12 cellular contexts compared by ENCODE assay signal in genomic region chr5:111472579-111472978, GRCh38. TPM values are rescaled to one million over a fixed set of nuclear protein-coding genes. Genes with fewer than 3 reads are reported as not detected.
A peak's percentile ranks its signal among the peaks of the same experiment; 100 is the strongest.
DNase-seq lines count a peak whose midpoint lies in the region; ATAC-seq lines count a peak whose summit lies in the region.
"Had no signal": no experiment of that assay in that cellular context is flagged by ENCODE, and none has a peak within 500 bp of the region (broad histone marks: within the 10 kb centered on the region; RNA-seq: fewer than 3 reads in every experiment).

No MANE protein-coding gene starts in this region.

- ATAC-seq in CD4-positive, CD25-positive, alpha-beta regulatory T cell (ENCODE audit: low read depth in 2 of 2): peak in 1 of 2 donors; percentile 31
- ATAC-seq in GM19043 (IDR thresholded peaks at IDR 0.05; ENCODE audit: low read depth, unreplicated experiment) (peak; percentile 67), HG03442 (IDR thresholded peaks at IDR 0.05; ENCODE audit: unreplicated experiment) (peak; percentile 67)
- ATAC-seq: GM23338; stimulated activated naive CD8-positive, alpha-beta T cell treated with anti-CD3 and anti-CD28 coated beads, Interleukin-15, amount 100 ng/mL, for 72 hours had no signal

- DNase-seq in CD4-positive, CD25-positive, alpha-beta regulatory T cell: no peak
- DNase-seq in activated T-helper 2 cell treated with anti-CD3 and anti-CD28 coated beads, Interferon-gamma antibody, Interleukin-2, Interleukin-4, amounts not matched to agents 10 μg/mL and 5 μg/mL and 100 μg/mL, durations not matched to agents 14 hours and 24 hours and 36 hours (ENCODE audit: low spot score): no peak
- no peak for DNase-seq in G401 (ENCODE audit: low spot score)
- DNase-seq in stimulated activated CD4-positive, alpha-beta T cell treated with anti-CD3 and anti-CD28 coated beads, Interleukin-2, amount 100 ng/mL, for 48 hours: no peak
- DNase-seq in stimulated activated CD4-positive, alpha-beta T cell treated with anti-CD3 and anti-CD28 coated beads, Interleukin-1b, Interleukin-23, amount 100 ng/mL, for 48 hours: no peak
- no peak for DNase-seq in 8988T
- DNase-seq: activated effector memory CD4-positive, alpha-beta T cell treated with Interleukin-2 at 50 U/mL for 16 hours; DMS79; stimulated activated naive CD8-positive, alpha-beta T cell treated with anti-CD3 and anti-CD28 coated beads, Interleukin-15, amount 100 ng/mL, for 72 hours had no signal

- no peaks in the 10 kb centered on the region for H3K27me3 ChIP-seq in CD4-positive, CD25-positive, alpha-beta regulatory T cell (ENCODE audit: control insufficient read depth, insufficient read depth, low read length)

- peak overlapping the region; percentile 35 to 72 (median 56) for H3K27ac Mint-ChIP-seq in CD4-positive, CD25-positive, alpha-beta regulatory T cell
- H3K27ac Mint-ChIP-seq in activated T-helper 2 cell treated with anti-CD3 and anti-CD28 coated beads, Interferon-gamma antibody, Interleukin-2, Interleukin-4, amounts not matched to agents 10 μg/mL and 5 μg/mL and 100 μg/mL, durations not matched to agents 14 hours and 24 hours and 36 hours: peak overlapping the region; percentile 1
- H3K27ac Mint-ChIP-seq: GM23338 had no signal

- H3K27me3 Mint-ChIP-seq in CD4-positive, CD25-positive, alpha-beta regulatory T cell: no peaks in the 10 kb centered on the region
- no peaks in the 10 kb centered on the region for H3K27me3 Mint-ChIP-seq in activated T-helper 2 cell treated with anti-CD3 and anti-CD28 coated beads, Interferon-gamma antibody, Interleukin-2, Interleukin-4, amounts not matched to agents 10 μg/mL and 5 μg/mL and 100 μg/mL, durations not matched to agents 14 hours and 24 hours and 36 hours (ENCODE audit: low read depth)
- H3K27me3 Mint-ChIP-seq: stimulated activated naive CD8-positive, alpha-beta T cell treated with anti-CD3 and anti-CD28 coated beads, Interleukin-15, amount 100 ng/mL, for 72 hours had no signal

- no peak overlapping the region for H3K4me3 Mint-ChIP-seq in CD4-positive, CD25-positive, alpha-beta regulatory T cell
- H3K4me3 Mint-ChIP-seq in activated T-helper 2 cell treated with anti-CD3 and anti-CD28 coated beads, Interferon-gamma antibody, Interleukin-2, Interleukin-4, amounts not matched to agents 10 μg/mL and 5 μg/mL and 100 μg/mL, durations not matched to agents 14 hours and 24 hours and 36 hours (ENCODE audit: low read depth): no peak overlapping the region
- H3K4me3 Mint-ChIP-seq: GM23338; stimulated activated naive CD8-positive, alpha-beta T cell treated with anti-CD3 and anti-CD28 coated beads, Interleukin-15, amount 100 ng/mL, for 72 hours had no signal

- no peaks in the 10 kb centered on the region for H3K4me1 ChIP-seq in CD4-positive, CD25-positive, alpha-beta regulatory T cell (ENCODE audit: control insufficient read depth, insufficient read depth, low read length, poor library complexity, severe bottlenecking)

- peaks cover 39% of the 10 kb centered on the region for H3K36me3 Mint-ChIP-seq in CD4-positive, CD25-positive, alpha-beta regulatory T cell
- peaks cover 49% of the 10 kb centered on the region for H3K36me3 Mint-ChIP-seq in activated T-helper 2 cell treated with anti-CD3 and anti-CD28 coated beads, Interferon-gamma antibody, Interleukin-2, Interleukin-4, amounts not matched to agents 10 μg/mL and 5 μg/mL and 100 μg/mL, durations not matched to agents 14 hours and 24 hours and 36 hours (ENCODE audit: low read depth)

- no peak overlapping the region for H3K4me3 ChIP-seq in CD4-positive, CD25-positive, alpha-beta regulatory T cell (ENCODE audit: low read depth, low read length)
- H3K4me3 ChIP-seq: GM23338 had no signal

- peaks cover 47% of the 10 kb centered on the region for H3K36me3 ChIP-seq in CD4-positive, CD25-positive, alpha-beta regulatory T cell (ENCODE audit: control insufficient read depth, insufficient read depth, low read length)

- in situ Hi-C loops in G401 (cut with HindIII; ENCODE audit: low sequenced_read_pairs): no loop called here

- no peaks in the 10 kb centered on the region for H3K9me3 ChIP-seq in CD4-positive, CD25-positive, alpha-beta regulatory T cell (ENCODE audit: control insufficient read depth in 2 of 2, low read length in 2 of 2)

- peaks cover 0 to 4% (median 0%) of the 10 kb centered on the region in 7 donors for H3K9me3 Mint-ChIP-seq in CD4-positive, CD25-positive, alpha-beta regulatory T cell
- H3K9me3 Mint-ChIP-seq in activated T-helper 2 cell treated with anti-CD3 and anti-CD28 coated beads, Interferon-gamma antibody, Interleukin-2, Interleukin-4, amounts not matched to agents 10 μg/mL and 5 μg/mL and 100 μg/mL, durations not matched to agents 14 hours and 24 hours and 36 hours: peaks cover 4% of the 10 kb centered on the region
- H3K9me3 Mint-ChIP-seq: GM23338; stimulated activated naive CD8-positive, alpha-beta T cell treated with anti-CD3 and anti-CD28 coated beads, Interleukin-15, amount 100 ng/mL, for 72 hours had no signal

- intact Hi-C loops in activated T-helper 2 cell treated with anti-CD3 and anti-CD28 coated beads, Interferon-gamma antibody, Interleukin-2, Interleukin-4, amounts not matched to agents 10 μg/mL and 5 μg/mL and 100 μg/mL, durations not matched to agents 14 hours and 24 hours and 36 hours (cut with micrococcal nuclease): no loop called here

- no peak overlapping the region for H3K27ac ChIP-seq in CD4-positive, CD25-positive, alpha-beta regulatory T cell (ENCODE audit: insufficient read depth, low read length, poor library complexity, severe bottlenecking)

- peaks cover 8 to 19% (median 9%) of the 10 kb centered on the region in 4 donors for H3K4me1 Mint-ChIP-seq in CD4-positive, CD25-positive, alpha-beta regulatory T cell
- peaks cover 2% of the 10 kb centered on the region for H3K4me1 Mint-ChIP-seq in activated T-helper 2 cell treated with anti-CD3 and anti-CD28 coated beads, Interferon-gamma antibody, Interleukin-2, Interleukin-4, amounts not matched to agents 10 μg/mL and 5 μg/mL and 100 μg/mL, durations not matched to agents 14 hours and 24 hours and 36 hours (ENCODE audit: low read depth)
- H3K4me1 Mint-ChIP-seq: GM23338; stimulated activated naive CD8-positive, alpha-beta T cell treated with anti-CD3 and anti-CD28 coated beads, Interleukin-15, amount 100 ng/mL, for 72 hours had no signal

RNA-seq across cellular contexts. Expression of gene STARD4, which starts 39.8 kb away (rescaled TPM):
- 14.4 TPM for total RNA-seq in CD4-positive, CD25-positive, alpha-beta regulatory T cell
- polyA plus RNA-seq in CD4-positive, CD25-positive, alpha-beta regulatory T cell: 1 to 10 TPM; 2.7 to 4.8 (median 4.6) TPM
- total RNA-seq in activated T-helper 2 cell treated with anti-CD3 and anti-CD28 coated beads, Interferon-gamma antibody, Interleukin-2, Interleukin-4, amounts not matched to agents 10 μg/mL and 5 μg/mL and 100 μg/mL, durations not matched to agents 14 hours and 24 hours and 36 hours: 222 and 230 TPM in 2 replicates
- total RNA-seq in G401 (2014; rRNA removed; shearing (Covaris generic)): 32.0 and 61.8 TPM in 2 replicates
